Comparison of ENCODE assay signal across 8 cellular contexts in genomic region chr7:98399903-98400537, GRCh38. TPM values are rescaled to one million over a fixed set of nuclear protein-coding genes. Genes with fewer than 3 reads are reported as not detected.
DNase-seq lines count a peak whose midpoint lies in the region; ATAC-seq and TF ChIP-seq lines count a peak whose summit lies in the region.

No MANE protein-coding gene starts in this region.

- H3K4me1 ChIP-seq in colonic mucosa (peaks cover 6% of the 10 kb centered on the region), aorta (ENCODE audit: control insufficient read depth in 1 of 2, insufficient read depth in 2 of 2, low read length in 2 of 2) (no peaks in the 10 kb centered on the region)

- H3K36me3 Mint-ChIP-seq in nephron progenitor cell (ENCODE audit: low read depth): peaks cover 4% of the 10 kb centered on the region

- ATAC-seq in aorta (ENCODE audit: low FRiP score) (no peak), GM21576 (IDR thresholded peaks at IDR 0.05; ENCODE audit: unreplicated experiment) (no peak)

- H3K27me3 Mint-ChIP-seq in nephron progenitor cell (ENCODE audit: low read depth, poor library complexity): peaks cover 24% of the 10 kb centered on the region

- H3K4me3 Mint-ChIP-seq in nephron progenitor cell: peak overlapping the region; percentile 79

- TF ChIP-seq CTCF in LNCaP clone FGC (IDR thresholded peaks at IDR 0.05; ENCODE audit: control insufficient read depth, extremely low read depth, insufficient read depth): no peak
- TF ChIP-seq CTCF in colonic mucosa (IDR thresholded peaks at IDR 0.05): no peak
- no peak for TF ChIP-seq CTCF in nephron progenitor cell (IDR thresholded peaks at IDR 0.05)

- no peaks in the 10 kb centered on the region for H3K9me3 ChIP-seq in colonic mucosa
- H3K9me3 ChIP-seq in aorta (ENCODE audit: control insufficient read depth, low read length): no peaks in the 10 kb centered on the region

- H3K27ac ChIP-seq in colonic mucosa (peak overlapping the region; percentile 76), aorta (ENCODE audit: low read depth in 1 of 2, low read length in 2 of 2) (no peak overlapping the region)

- intact Hi-C loops in colonic mucosa (cut with DNase I): loop anchor here (2.0 kb wide), 1 partner anchor 105 kb away; no protein-coding TSS in a partner anchor
- intact Hi-C loops in aorta (cut with DNase I): no loop called here

- no peaks in the 10 kb centered on the region for H3K9me3 Mint-ChIP-seq in nephron progenitor cell

- H3K36me3 ChIP-seq in colonic mucosa: no peaks in the 10 kb centered on the region
- H3K36me3 ChIP-seq in aorta (ENCODE audit: control insufficient read depth in 1 of 2, insufficient read depth in 2 of 2, low read length in 1 of 2): no peaks in the 10 kb centered on the region

- H3K27me3 ChIP-seq in colonic mucosa: no peaks in the 10 kb centered on the region
- no peaks in the 10 kb centered on the region for H3K27me3 ChIP-seq in aorta (ENCODE audit: control insufficient read depth in 1 of 2, insufficient read depth in 2 of 2, low read length in 1 of 2)

- DNase-seq in Caki2 (ENCODE audit: low read depth) (peak; percentile 46), LNCaP clone FGC (ENCODE audit: low read depth) (peak; percentile 50), colonic mucosa (no peak), nephron progenitor cell (peak; percentile 50), middle frontal gyrus (ENCODE audit: extremely low spot score, low spot score) (no peak), NCI-H2029 treated with DMSO at 0.1 percent for 48 hours (lab: John Stamatoyannopoulos, UW) (no peak), aorta (no peak)

- peaks cover 29% of the 10 kb centered on the region for H3K4me1 Mint-ChIP-seq in nephron progenitor cell

- 5 to 6% methylated on average over 18 to 20 of the region's 22 CpGs for WGBS in aorta, 2 donors

- in situ Hi-C loops in Caki2 (cut with HindIII; ENCODE audit: low pct_unique_long_range_greater_than_20kb, low sequenced_read_pairs): no loop called here

- H3K4me3 ChIP-seq in LNCaP clone FGC (ENCODE audit: low read depth, low read length) (peak overlapping the region; percentile 74), colonic mucosa (peak overlapping the region; percentile 75), aorta (ENCODE audit: low read length in 2 of 2) (no peak overlapping the region)

- H3K9ac ChIP-seq in colonic mucosa (ENCODE audit: low read depth in 2 of 2, low read length in 2 of 2): peak overlapping the region; percentile 66 to 99

- H3K27ac Mint-ChIP-seq in nephron progenitor cell: peak overlapping the region; percentile 77

RNA-seq across cellular contexts. Expression of gene BAIAP2L1, which starts 0.9 kb away (rescaled TPM):
- 14.5 and 21.4 TPM in 2 replicates for total RNA-seq in Caki2 (2014; rRNA removed; shearing (Covaris generic); ENCODE audit: low replicate concordance)
- 10 to 100 TPM; 63.9 to 66.2 TPM for total RNA-seq in colonic mucosa
- 1 to 10 TPM; 1.8 to 3.6 TPM for total RNA-seq in aorta
- polyA plus RNA-seq in aorta: 1 to 10 TPM in 1 of 2 donors, under 1 TPM in 1; 0.23 to 5.4 TPM

Comparison
In these comparisons a context has a peak if more than half of its experiments do, and no peak if none do; other contexts are left out.
1. DNase-seq: peak in Caki2 (single experiment), LNCaP clone FGC (single experiment) and nephron progenitor cell (single experiment); none in colonic mucosa (single experiment), middle frontal gyrus (single experiment), NCI-H2029 treated with DMSO at 0.1 percent for 48 hours (single experiment) and aorta (0 of 2).
2. H3K4me3 ChIP-seq: peak in LNCaP clone FGC (single experiment) and colonic mucosa (single experiment); none in aorta (0 of 2).